In genomic region chr4:171674781-171675180, GRCh38 we compare ENCODE assay signal across 3 cellular contexts.
"Had no signal": no experiment of that assay in that cellular context is flagged by ENCODE, and none has a peak within 500 bp of the region (broad histone marks: within the 10 kb centered on the region; RNA-seq: fewer than 3 reads in every experiment).

No MANE protein-coding gene starts in this region.

- ATAC-seq: GM12878 had no signal

- H3K4me3 ChIP-seq: GM12878 had no signal

- DNase-seq: GDM1, GF-D8 had no signal
